In genomic region chr6:136593748-136594490, GRCh38 we compare ENCODE assay signal across 8 cellular contexts. TPM values are rescaled to one million over a fixed set of nuclear protein-coding genes. Genes with fewer than 3 reads are reported as not detected.
DNase-seq lines count a peak whose midpoint lies in the region; ATAC-seq, FAIRE-seq and TF ChIP-seq lines count a peak whose summit lies in the region.

No MANE protein-coding gene starts in this region.

- 84% methylated on average over 6 of the region's 6 CpGs; no CpG with 5 or more reads in 1 of the 2 experiments for WGBS in H1 (ENCODE audit: extremely low coverage in 1 of 2, insufficient coverage in 1 of 2, insufficient read length in 1 of 2, insufficient replicate concordance in 2 of 2, low coverage in 1 of 2, low lambda C conversion rate in 2 of 2, missing lambda C conversion rate in 1 of 2), 2 experiments

- H3K4ac ChIP-seq in H1 (replicated peaks; ENCODE audit: insufficient read length, low read depth, low read length): no peak overlapping the region

- H3K9me3 ChIP-seq in H1 (ENCODE audit: insufficient read depth in 2 of 2, low read depth in 1 of 2, low read length in 1 of 2): peaks cover 5 to 6% of the 10 kb centered on the region in 2 experiments

- no peak for TF ChIP-seq POLR2A in H1 (IDR thresholded peaks at IDR 0.05; ENCODE audit: control extremely low read depth in 1 of 2, low read depth in 2 of 2, low read length in 2 of 2)

- H3K27ac ChIP-seq in H1 (ENCODE audit: low read depth, low read length): no peak overlapping the region

- no peak overlapping the region for H2AK5ac ChIP-seq in H1 (ENCODE audit: low read depth, low read length)

- CTCF ChIA-PET in H1 (lab: Charles Lee; ENCODE audit: partially characterized antibody): interaction anchor here (0.9 to 2.1 kb wide), 7 partner anchors 8 to 996 kb away, joined by 3 to 6 read pairs (median 4); partner anchors contain the start of gene MAP3K5

- H3K9ac ChIP-seq in H1 (replicated peaks in 1 of 4; ENCODE audit: extremely low read depth in 1 of 4, low read depth in 3 of 4, low read length in 3 of 4): no peak overlapping the region

- peak; percentile 93 for ATAC-seq in GM19372 (IDR thresholded peaks at IDR 0.05; ENCODE audit: low read depth, unreplicated experiment)
- ATAC-seq in HG03378 (IDR thresholded peaks at IDR 0.05; ENCODE audit: unreplicated experiment): peak; percentile 98
- peak; percentile 71 for ATAC-seq in omental fat pad (ENCODE audit: low FRiP score)

- H3K4me2 ChIP-seq in H1 (ENCODE audit: insufficient read depth in 1 of 2, low read depth in 2 of 2, low read length in 2 of 2): 0 out of 4 replicates have a peak overlapping the region, but pooled peaks of 1 of the 2 experiments have one; percentile 6

- peak overlapping the region; percentile 43; the same call in 1 of the 2 replicates for H2BK20ac ChIP-seq in H1 (ENCODE audit: low read length)

- H2AFZ ChIP-seq in H1 (ENCODE audit: low read length): no peak overlapping the region

- no peaks in the 10 kb centered on the region for H3K27me3 ChIP-seq in H1 (replicated peaks in 1 of 4; ENCODE audit: control insufficient read depth in 3 of 4, extremely low read depth in 1 of 4, insufficient read depth in 3 of 4, low read length in 3 of 4)

- H3K4me1 ChIP-seq in H1 (replicated peaks in 1 of 4; ENCODE audit: control insufficient read depth in 3 of 4, insufficient read depth in 4 of 4, low read length in 3 of 4): peaks cover 5 to 25% (median 17%) of the 10 kb centered on the region in 4 experiments

- no peaks in the 10 kb centered on the region; the same call in 1 of the 2 replicates for H3K23me2 ChIP-seq in H1 (ENCODE audit: low read depth, low read length)

- POLR2A ChIA-PET in H1 (lab: Charles Lee; ENCODE audit: partially characterized antibody): interaction anchor here (0.6 kb wide), 1 partner anchor 21 kb away, joined by 4 read pairs; no protein-coding TSS in a partner anchor

- no peak overlapping the region for H4K5ac ChIP-seq in H1 (ENCODE audit: insufficient read length, low read depth, low read length)

- no peak overlapping the region; the same call in 1 of the 2 replicates for H3K18ac ChIP-seq in H1 (ENCODE audit: extremely low read depth, low read length)

- no peak overlapping the region for H2BK5ac ChIP-seq in H1 (ENCODE audit: low read depth, low read length)

- no peaks in the 10 kb centered on the region for H3K36me3 ChIP-seq in H1 (ENCODE audit: control insufficient read depth in 2 of 4, insufficient read depth in 4 of 4, low read length in 3 of 4)

- no peak overlapping the region for H3K4me3 ChIP-seq in H1 (ENCODE audit: extremely low read depth in 1 of 4, insufficient read depth in 2 of 4, low read depth in 3 of 4, low read length in 4 of 4)

- no peak overlapping the region for H4K8ac ChIP-seq in H1 (ENCODE audit: extremely low read depth, insufficient read depth, low read length)

- TF ChIP-seq RAD21 in H1 (IDR thresholded peaks at IDR 0.05 in 1 of 2, conservative IDR thresholded peaks at IDR 0.05 in 1 of 2; ENCODE audit: low read depth in 2 of 2, low read length in 2 of 2): no peak

- H3K23ac ChIP-seq in H1 (ENCODE audit: insufficient read length): no peak overlapping the region

- no peak overlapping the region for H2BK12ac ChIP-seq in H1 (ENCODE audit: low read depth, low read length)

- no peak overlapping the region for H3K56ac ChIP-seq in H1 (replicated peaks; ENCODE audit: insufficient read length, low read depth, low read length)

- TF ChIP-seq EP300 in H1 (IDR thresholded peaks at IDR 0.05; ENCODE audit: borderline replicate concordance in 1 of 2, low read depth in 2 of 2, low read length in 2 of 2): no peak

- no peaks in the 10 kb centered on the region for H3K79me2 ChIP-seq in H1 (ENCODE audit: control insufficient read depth in 1 of 2, insufficient read depth in 2 of 2, low read length in 2 of 2)

- H3K79me1 ChIP-seq in H1 (ENCODE audit: low read depth, low read length): no peaks in the 10 kb centered on the region

- H4K91ac ChIP-seq in H1 (replicated peaks; ENCODE audit: insufficient read length, low read length): peak overlapping the region; percentile 71

- no peaks in the 10 kb centered on the region for H4K20me1 ChIP-seq in H1 (replicated peaks in 1 of 2; ENCODE audit: control insufficient read depth in 1 of 2, insufficient read depth in 2 of 2, low read length in 2 of 2)

- H2BK15ac ChIP-seq in H1 (ENCODE audit: low read length): no peak overlapping the region

- TF ChIP-seq CTCF in H1 (IDR thresholded peaks at IDR 0.05; ENCODE audit: control extremely low read depth in 1 of 3, insufficient read depth in 1 of 3, low read depth in 1 of 3, low read length in 3 of 3) (no peak), omental fat pad (IDR thresholded peaks at IDR 0.05) (no peak)

- no peak overlapping the region for H3K14ac ChIP-seq in H1 (ENCODE audit: insufficient read length)

- no peak for FAIRE-seq in H1 (lab: Jason Lieb, UNC)

- peak; percentile 64 for DNase-seq in DMS53 (lab: John Stamatoyannopoulos, UW)
- DNase-seq in SW 1271 (lab: John Stamatoyannopoulos, UW): peak; percentile 96 to 99
- no peak for DNase-seq in H1 (ENCODE audit: low read depth in 1 of 2, low spot score in 2 of 2)
- no peak for DNase-seq in omental fat pad (ENCODE audit: low spot score)
- no peak for DNase-seq in activated gamma-delta T cell (lab: John Stamatoyannopoulos, UW)
- no peak for DNase-seq in COLO668 (lab: John Stamatoyannopoulos, UW; ENCODE audit: unreplicated experiment)

- no peak overlapping the region for H2BK120ac ChIP-seq in H1 (replicated peaks; ENCODE audit: low read depth, low read length)

TF ChIP-seq in H1, 55 proteins besides CTCF, POLR2A, EP300 and RAD21:
- no peak for TF ChIP-seq SP4 (IDR thresholded peaks at IDR 0.05; ENCODE audit: low read length)
- no peak for TF ChIP-seq RBBP5 (IDR thresholded peaks at IDR 0.05; ENCODE audit: borderline replicate concordance, low read depth, low read length)
- no peak for TF ChIP-seq POLR2AphosphoS5 (IDR thresholded peaks at IDR 0.05; ENCODE audit: low read depth, low read length)
- TF ChIP-seq SRF (IDR thresholded peaks at IDR 0.05; ENCODE audit: low read depth, low read length): no peak
- no peak for TF ChIP-seq USF2 (IDR thresholded peaks at IDR 0.05; ENCODE audit: low read length)
- no peak for TF ChIP-seq RFX5 (IDR thresholded peaks at IDR 0.05; ENCODE audit: borderline replicate concordance, low read depth, low read length)
- TF ChIP-seq TCF12 (IDR thresholded peaks at IDR 0.05; ENCODE audit: low read depth, low read length): no peak
- no peak for TF ChIP-seq MAFK (IDR thresholded peaks at IDR 0.05; ENCODE audit: low read depth, low read length)
- no peak for TF ChIP-seq GABPA (IDR thresholded peaks at IDR 0.05; ENCODE audit: borderline replicate concordance, insufficient read depth, low read length)
- TF ChIP-seq E2F6 (IDR thresholded peaks at IDR 0.05): no peak
- no peak for TF ChIP-seq BRCA1 (IDR thresholded peaks at IDR 0.05; ENCODE audit: low read depth, low read length)
- no peak for TF ChIP-seq CEBPB (IDR thresholded peaks at IDR 0.05; ENCODE audit: low read depth, low read length)
- no peak for TF ChIP-seq MAX (IDR thresholded peaks at IDR 0.05)
- TF ChIP-seq SUZ12 (IDR thresholded peaks at IDR 0.05; ENCODE audit: low read length): no peak

RNA-seq across cellular contexts. Expression of gene MAP7, which starts 43.7 kb away (rescaled TPM):
- total RNA-seq in H1 (2021; fragmentation: NEBNext Ultra II Directional; extraction: Animal tissue kit (Norgen Biotek cat#: 25700)): 66.9 and 67.0 TPM in 2 replicates
- 13.5 and 15.0 TPM in 2 replicates for polyA plus RNA-seq in H1 (2011; rRNA removed)
- polyA plus RNA-seq in H1 (2011; cell fraction: cytosol; rRNA removed): 20.4 TPM
- 32.0 TPM for polyA plus RNA-seq in H1 (2011; cell fraction: nucleus; rRNA removed)
- 41.9 to 51.0 TPM (median 46.3 TPM) in 4 replicates for polyA plus RNA-seq in H1 (2012, experiment 1 of 2)
- 6.3 TPM for polyA plus RNA-seq in H1 (2012, experiment 2 of 2)
- 52.7 TPM for polyA plus RNA-seq in H1 (2013, experiment 1 of 2)
- polyA plus RNA-seq in H1 (2013, experiment 2 of 2): 52.0 TPM
- polyA minus RNA-seq in H1 (2011; rRNA and poly(A)+ RNA removed): 17.3 and 17.8 TPM in 2 replicates
- 17.9 TPM for polyA minus RNA-seq in H1 (2011; cell fraction: cytosol; rRNA and poly(A)+ RNA removed)
- 25.5 TPM for polyA minus RNA-seq in H1 (2011; cell fraction: nucleus; rRNA and poly(A)+ RNA removed)
- 1 to 10 TPM; 2.2 to 5.3 (median 4.5) TPM for total RNA-seq in omental fat pad

Comparison
In these comparisons a context has a peak if more than half of its experiments do, and no peak if none do; other contexts are left out.
1. DNase-seq: peak in DMS53 (single experiment) and SW 1271 (2 of 2); none in H1 (0 of 2), omental fat pad (single experiment), activated gamma-delta T cell (single experiment) and COLO668 (single experiment).
2. RNA of gene MAP7, which starts 43.7 kb away (total RNA-seq): 66.9 to 67.0 TPM in H1; 2.2 to 5.3 TPM in omental fat pad; every median in the first group is over 10 times any median in the second.
3. Peak in every context shown above with its lines, with median percentiles within 50 percentile points of each other: ATAC-seq.